13 cellular contexts compared by ENCODE assay signal in genomic region chr10:6721480-6721879, GRCh38.
DNase-seq lines count a peak whose midpoint lies in the region; ATAC-seq and TF ChIP-seq lines count a peak whose summit lies in the region.
"Had no signal": no experiment of that assay in that cellular context is flagged by ENCODE, and none has a peak within 500 bp of the region (broad histone marks: within the 10 kb centered on the region; RNA-seq: fewer than 3 reads in every experiment).

No MANE protein-coding gene starts in this region.

- H3K36me3 ChIP-seq in adipocyte (ENCODE audit: control insufficient read depth, insufficient read depth, low read length, severe bottlenecking): no peaks in the 10 kb centered on the region
- H3K36me3 ChIP-seq: HAP-1 had no signal

- peaks cover 19% of the 10 kb centered on the region for H3K4me1 ChIP-seq in adipocyte (ENCODE audit: control insufficient read depth, insufficient read depth, low read length)
- H3K4me1 ChIP-seq: HAP-1 had no signal

- peak; percentile 45 for TF ChIP-seq CTCF in retinal pigment epithelial cell (conservative IDR thresholded peaks at IDR 0.05; ENCODE audit: low read depth, low read length)

- no peaks in the 10 kb centered on the region for H3K27me3 ChIP-seq in adipocyte (replicated peaks; ENCODE audit: control insufficient read depth, insufficient read depth, low read length)

- H3K4me3 ChIP-seq in adipocyte (ENCODE audit: low read length) (peak overlapping the region; percentile 71), retinal pigment epithelial cell (ENCODE audit: low read length) (peak overlapping the region; percentile 1)
- H3K4me3 ChIP-seq: HAP-1 had no signal

- no peak for ATAC-seq in HG02973 (IDR thresholded peaks at IDR 0.05; ENCODE audit: unreplicated experiment)
- ATAC-seq: stimulated activated naive CD8-positive, alpha-beta T cell treated with anti-CD3 and anti-CD28 coated beads, Interleukin-15, amount 100 ng/mL, for 72 hours had no signal

- H3K27ac ChIP-seq in substantia nigra (ENCODE audit: low read depth, low read length, poor library complexity, severe bottlenecking): no peak overlapping the region
- H3K27ac ChIP-seq: VCaP had no signal

- no peaks in the 10 kb centered on the region for H3K9me3 ChIP-seq in adipocyte (ENCODE audit: control insufficient read depth, low read length)
- H3K9me3 ChIP-seq: HAP-1 had no signal

- H3K9ac ChIP-seq in adipocyte (ENCODE audit: low read length): peak overlapping the region; percentile 58

- DNase-seq in GM03348 (ENCODE audit: low spot score) (peak; percentile 91), adipocyte (ENCODE audit: low read depth) (peak; percentile 94), glomerular visceral epithelial cell (ENCODE audit: extremely low spot score) (peak; percentile 44), retinal pigment epithelial cell (ENCODE audit: low read depth) (peak; percentile 89), DMS 273 treated with DMSO at 0.1 percent for 48 hours (lab: John Stamatoyannopoulos, UW) (no peak), substantia nigra (lab: John Stamatoyannopoulos, UW) (no peak), NCI-H1105 treated with DMSO at 0.1 percent for 48 hours (lab: John Stamatoyannopoulos, UW) (no peak)
- DNase-seq: anterior cingulate cortex; MV-4-11; stimulated activated naive CD8-positive, alpha-beta T cell treated with anti-CD3 and anti-CD28 coated beads, Interleukin-15, amount 100 ng/mL, for 72 hours had no signal

Comparison
In these comparisons a context has a peak if more than half of its experiments do, and no peak if none do; other contexts are left out.
1. DNase-seq: peak in GM03348 (single experiment), adipocyte (single experiment), glomerular visceral epithelial cell (single experiment) and retinal pigment epithelial cell (single experiment); none in DMS 273 treated with DMSO at 0.1 percent for 48 hours (single experiment), substantia nigra (0 of 49) and NCI-H1105 treated with DMSO at 0.1 percent for 48 hours (single experiment).